Comparison of ENCODE assay signal across 24 cellular contexts in genomic region chr2:36516136-36516870, GRCh38.
DNase-seq lines count a peak whose midpoint lies in the region; ATAC-seq and TF ChIP-seq lines count a peak whose summit lies in the region.
"Had no signal": no experiment of that assay in that cellular context is flagged by ENCODE, and none has a peak within 500 bp of the region (broad histone marks: within the 10 kb centered on the region; RNA-seq: fewer than 3 reads in every experiment).

No MANE protein-coding gene starts in this region.

- TF ChIP-seq CTCF in AG10803 (conservative IDR thresholded peaks at IDR 0.05; ENCODE audit: low read length) (no peak), omental fat pad (IDR thresholded peaks at IDR 0.05) (no peak)

- peak; percentile 91 for DNase-seq in AG10803 (ENCODE audit: low read depth)
- DNase-seq in NCI-H226 = peak; percentile 88
- peak; percentile 20 for DNase-seq in fibroblast of gingiva (ENCODE audit: low read depth)
- no peak for DNase-seq in omental fat pad (ENCODE audit: low spot score)
- no peak for DNase-seq in NCI-H446 (lab: John Stamatoyannopoulos, UW)
- DNase-seq: activated CD4-positive, alpha-beta T cell treated with anti-CD3 and anti-CD28 coated beads for 1 hour; activated CD8-positive, alpha-beta memory T cell treated with anti-CD3 and anti-CD28 coated beads for 24 hours; activated naive CD8-positive, alpha-beta T cell treated with anti-CD3 and anti-CD28 coated beads for 36 hours; CD4-positive, alpha-beta T cell; esophagus squamous epithelium; kidney; mesendoderm; NCI-H1105; NCI-H2081; NCI-H510A; RPMI8226; spleen; stimulated activated CD8-positive, alpha-beta memory T cell treated with anti-CD3 and anti-CD28 coated beads, Interleukin-4, amount 100 ng/mL, for 48 hours; substantia nigra had no signal

- H3K4me3 ChIP-seq in AG10803 (ENCODE audit: low read length) = no peak overlapping the region
- H3K4me3 ChIP-seq: cardiac muscle cell, esophagus squamous epithelium, spleen had no signal

- peak; percentile 47 for ATAC-seq in omental fat pad (ENCODE audit: low FRiP score)
- no peak for ATAC-seq in HG03139 (IDR thresholded peaks at IDR 0.05; ENCODE audit: unreplicated experiment)
- ATAC-seq in GM18519 (IDR thresholded peaks at IDR 0.05; ENCODE audit: low FRiP score, unreplicated experiment) = no peak
- no peak for ATAC-seq in HG02970 (IDR thresholded peaks at IDR 0.05; ENCODE audit: low FRiP score, unreplicated experiment)
- ATAC-seq: natural killer cell treated with Interleukin-12 subunit alpha and Interleukin-12 subunit beta and Interleukin-15 and Interleukin-18, amount 100 ng/mL, for 72 hours had no signal

Comparison
In these comparisons a context has a peak if more than half of its experiments do, and no peak if none do; other contexts are left out.
1. DNase-seq: peak in AG10803 (single experiment), NCI-H226 (single experiment) and fibroblast of gingiva (single experiment); none in omental fat pad (single experiment) and NCI-H446 (0 of 2).